28 cellular contexts compared by ENCODE assay signal in the genomic region with DNA sequence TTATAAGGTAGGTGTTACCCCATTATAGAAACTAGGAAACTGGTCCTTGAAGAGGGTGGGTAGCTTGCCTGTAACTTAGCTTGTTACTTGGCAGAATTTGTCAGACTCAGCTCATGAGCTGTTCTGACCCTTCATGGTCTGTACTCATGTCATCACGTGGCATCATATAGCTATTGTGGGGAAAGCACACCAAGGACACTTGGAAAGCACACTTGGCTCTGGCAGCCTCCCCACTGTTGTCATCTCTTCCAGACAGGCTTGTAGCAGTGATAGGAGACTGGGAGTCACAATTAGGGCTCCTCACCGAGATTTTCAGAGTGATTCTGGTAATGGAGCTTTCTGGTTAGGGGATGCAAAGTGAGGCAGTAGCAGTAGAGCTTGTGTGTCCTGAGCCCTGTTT.
"Had no signal": no experiment of that assay in that cellular context is flagged by ENCODE, and none has a peak within 500 bp of the region (broad histone marks: within the 10 kb centered on the region; RNA-seq: fewer than 3 reads in every experiment).

No MANE protein-coding gene starts in this region.

- H3K27ac ChIP-seq: colonic mucosa, neural progenitor cell, parathyroid adenoma, psoas muscle, suprapubic skin, tibial artery had no signal

- H3K27me3 ChIP-seq: colonic mucosa, gastrocnemius medialis, neural progenitor cell, suprapubic skin, tibial artery had no signal

- H3K4me3 Mint-ChIP-seq: activated CD4-positive, alpha-beta memory T cell treated with anti-CD3 and anti-CD28 coated beads for 36 hours; activated CD4-positive, alpha-beta T cell treated with anti-CD3 and anti-CD28 coated beads, Interleukin-2, amount 10 ng/mL, durations not matched to agents 24 days and 14 days; activated T-cell treated with anti-CD3 and anti-CD28 coated beads, Interleukin-2, amount 50 U/mL, for 4 hours; immature natural killer cell; naive thymus-derived CD4-positive, alpha-beta T cell; neural progenitor cell; T-helper 1 cell treated with Interleukin-12 subunit alpha and Interleukin-12 subunit beta and Interleukin-4 antibody, amounts not matched to agents 30 μg/mL and 1 μg/mL, for 36 hours had no signal

- DNase-seq: activated CD4-positive, alpha-beta memory T cell treated with anti-CD3 and anti-CD28 coated beads for 36 hours; activated CD4-positive, alpha-beta T cell treated with anti-CD3 and anti-CD28 coated beads, Interleukin-2, amount 10 ng/mL, durations not matched to agents 24 days and 14 days; activated CD4-positive, CD25-positive, alpha-beta regulatory T cell treated with anti-CD3 and anti-CD28 coated beads, Interleukin-2, amount 50 U/mL, for 72 hours; activated CD8-positive, alpha-beta memory T cell treated with anti-CD3 and anti-CD28 coated beads, Interleukin-2, amount 50 U/mL, for 4 hours; activated naive CD4-positive, alpha-beta T cell; activated T-cell treated with anti-CD3 and anti-CD28 coated beads, Interleukin-2, amount 50 U/mL, for 4 hours; colonic mucosa; effector CD8-positive, alpha-beta T cell; erythroblast; gastrocnemius medialis; glutamatergic neuron; hypothalamus; immature natural killer cell; naive thymus-derived CD4-positive, alpha-beta T cell; occipital lobe; psoas muscle; stimulated activated CD4-positive, alpha-beta T cell treated with anti-CD3 and anti-CD28 coated beads, Interleukin-15, amount 100 ng/mL, for 24 hours; stimulated activated CD4-positive, alpha-beta T cell treated with anti-CD3 and anti-CD28 coated beads, Interleukin-2, amount 100 ng/mL, for 24 hours; stimulated activated naive CD4-positive, alpha-beta T cell; T1000; tibial artery had no signal

- H3K9me3 ChIP-seq: colonic mucosa, gastrocnemius medialis, psoas muscle, suprapubic skin, tibial artery had no signal

- H3K4me1 ChIP-seq: colonic mucosa, parathyroid adenoma had no signal

- H3K27ac Mint-ChIP-seq: activated CD4-positive, alpha-beta memory T cell treated with anti-CD3 and anti-CD28 coated beads for 36 hours; activated CD4-positive, alpha-beta T cell treated with anti-CD3 and anti-CD28 coated beads, Interleukin-2, amount 10 ng/mL, durations not matched to agents 24 days and 14 days; activated T-helper 2 cell treated with anti-CD3 and anti-CD28 coated beads, Interferon-gamma antibody, Interleukin-2, Interleukin-4, amounts not matched to agents 10 μg/mL and 5 μg/mL and 100 μg/mL, durations not matched to agents 14 hours and 24 hours and 36 hours; immature natural killer cell; neural progenitor cell; T-helper 1 cell treated with Interleukin-12 subunit alpha and Interleukin-12 subunit beta and Interleukin-4 antibody, amounts not matched to agents 30 μg/mL and 1 μg/mL, for 36 hours had no signal

- H2AFZ ChIP-seq: neural progenitor cell, parathyroid adenoma had no signal

- H3K4me2 ChIP-seq: neural progenitor cell had no signal

- H3K36me3 ChIP-seq: colonic mucosa had no signal

- ATAC-seq: activated naive CD4-positive, alpha-beta T cell treated with anti-CD3 and anti-CD28 coated beads, Interleukin-2, amount 50 U/mL, for 72 hours; activated T-cell treated with anti-CD3 and anti-CD28 coated beads, Interleukin-2, amount 50 U/mL, for 4 hours; gastrocnemius medialis; left lobe of liver; naive thymus-derived CD4-positive, alpha-beta T cell had no signal

- H3K27me3 Mint-ChIP-seq: activated CD4-positive, alpha-beta memory T cell treated with anti-CD3 and anti-CD28 coated beads for 36 hours; activated CD4-positive, alpha-beta T cell treated with anti-CD3 and anti-CD28 coated beads, Interleukin-2, amount 10 ng/mL, durations not matched to agents 24 days and 14 days; naive thymus-derived CD4-positive, alpha-beta T cell had no signal

- H3K9ac ChIP-seq: neural progenitor cell, parathyroid adenoma had no signal

- H3K4me3 ChIP-seq: colonic mucosa, gastrocnemius medialis, neural progenitor cell, psoas muscle, suprapubic skin, tibial artery had no signal

- H3K9me3 Mint-ChIP-seq: activated CD4-positive, alpha-beta memory T cell treated with anti-CD3 and anti-CD28 coated beads for 36 hours; activated CD4-positive, alpha-beta T cell treated with anti-CD3 and anti-CD28 coated beads, Interleukin-2, amount 10 ng/mL, durations not matched to agents 24 days and 14 days; activated naive CD4-positive, alpha-beta T cell treated with anti-CD3 and anti-CD28 coated beads, Interleukin-2, amount 50 U/mL, for 72 hours; activated T-cell treated with anti-CD3 and anti-CD28 coated beads, Interleukin-2, amount 50 U/mL, for 4 hours; activated T-helper 2 cell treated with anti-CD3 and anti-CD28 coated beads, Interferon-gamma antibody, Interleukin-2, Interleukin-4, amounts not matched to agents 10 μg/mL and 5 μg/mL and 100 μg/mL, durations not matched to agents 14 hours and 24 hours and 36 hours; immature natural killer cell; naive thymus-derived CD4-positive, alpha-beta T cell; neural progenitor cell; T-helper 1 cell treated with Interleukin-12 subunit alpha and Interleukin-12 subunit beta and Interleukin-4 antibody, amounts not matched to agents 30 μg/mL and 1 μg/mL, for 36 hours had no signal
